Comparison of ENCODE assay signal across 23 cellular contexts in genomic region chr2:52356560-52356959, GRCh38.
A peak's percentile ranks its signal among the peaks of the same experiment; 100 is the strongest.
DNase-seq lines count a peak whose midpoint lies in the region; ATAC-seq and TF ChIP-seq lines count a peak whose summit lies in the region.
"Had no signal": no experiment of that assay in that cellular context is flagged by ENCODE, and none has a peak within 500 bp of the region (broad histone marks: within the 10 kb centered on the region; RNA-seq: fewer than 3 reads in every experiment).

No MANE protein-coding gene starts in this region.

- H3K36me3 ChIP-seq in SU-DHL-6 (ENCODE audit: low read length) (no peaks in the 10 kb centered on the region), fibroblast of lung (ENCODE audit: control insufficient read depth, insufficient read depth, low read length) (no peaks in the 10 kb centered on the region), mesodermal cell (ENCODE audit: control insufficient read depth, insufficient read depth, low read length) (no peaks in the 10 kb centered on the region), heart right ventricle (no peaks in the 10 kb centered on the region)

- WGBS in mesodermal cell (ENCODE audit: insufficient coverage in 2 of 2), 2 experiments: 80 to 83% methylated on average over 1 to 2 of the region's 2 CpGs
- 36 to 53% methylated on average over 2 of the region's 2 CpGs for WGBS in heart right ventricle, 2 donors

- H4K20me1 ChIP-seq in SU-DHL-6 (ENCODE audit: low read depth, low read length) (no peaks in the 10 kb centered on the region), fibroblast of lung (ENCODE audit: control insufficient read depth, extremely low read depth, insufficient read depth, low read length) (no peaks in the 10 kb centered on the region)

- H3K79me2 ChIP-seq in SU-DHL-6 (ENCODE audit: insufficient read depth, low read length): no peaks in the 10 kb centered on the region
- H3K79me2 ChIP-seq in fibroblast of lung (ENCODE audit: control insufficient read depth, insufficient read depth, low read length): no peaks in the 10 kb centered on the region

- no peaks in the 10 kb centered on the region for H3F3A ChIP-seq in SU-DHL-6 (ENCODE audit: insufficient read depth)

- H3K27me3 ChIP-seq in SU-DHL-6 (ENCODE audit: low read length): no peaks in the 10 kb centered on the region
- no peaks in the 10 kb centered on the region for H3K27me3 ChIP-seq in fibroblast of lung (ENCODE audit: control insufficient read depth, insufficient read depth, low read length)
- H3K27me3 ChIP-seq in heart right ventricle: no peaks in the 10 kb centered on the region

- ATAC-seq in heart right ventricle: no peak
- no peak for ATAC-seq in GM18502 (IDR thresholded peaks at IDR 0.05; ENCODE audit: poor library complexity, unreplicated experiment)
- ATAC-seq: A549; CD8-positive, alpha-beta T cell; Panc1 had no signal

- peak; percentile 9 to 29 for DNase-seq in fibroblast of lung (ENCODE audit: low read depth in 2 of 2)
- no peak for DNase-seq in kidney tubule cell (ENCODE audit: low spot score)
- no peak for DNase-seq in heart right ventricle
- no peak for DNase-seq in NCI-H748 (lab: John Stamatoyannopoulos, UW; ENCODE audit: unreplicated experiment)
- DNase-seq: Caco-2; CD8-positive, alpha-beta T cell; HCEC 1CT; Kasumi-1; NCI-H1105; NCI-H146; NCI-H1930; NCI-H2107; NCI-H446; NCI-H526; SHP77 treated with DMSO at 0.1 percent for 48 hours; SW 1271 had no signal

- peaks cover 11% of the 10 kb centered on the region; the same call in 1 of the 2 replicates for H3K9me3 ChIP-seq in SU-DHL-6 (ENCODE audit: insufficient read depth, low read length)
- H3K9me3 ChIP-seq in fibroblast of lung (ENCODE audit: control insufficient read depth, insufficient read depth, low read depth, low read length): no peaks in the 10 kb centered on the region
- peaks cover 10% of the 10 kb centered on the region for H3K9me3 ChIP-seq in mesodermal cell (ENCODE audit: control insufficient read depth, low read length)
- H3K9me3 ChIP-seq in heart right ventricle: peaks cover 0 to 6% (median 0%) of the 10 kb centered on the region in 11 donors
- H3K9me3 ChIP-seq: A549, Caco-2 had no signal

- peak overlapping the region; percentile 4 for H2AFZ ChIP-seq in SU-DHL-6 (ENCODE audit: low read depth, low read length, severe bottlenecking)
- no peak overlapping the region for H2AFZ ChIP-seq in fibroblast of lung (ENCODE audit: low read length)

- no peak overlapping the region for H3K9ac ChIP-seq in SU-DHL-6 (ENCODE audit: low read length)
- no peak overlapping the region for H3K9ac ChIP-seq in fibroblast of lung (ENCODE audit: insufficient read depth, low read length)

- H3K4me1 ChIP-seq in fibroblast of lung (ENCODE audit: control insufficient read depth, extremely low read depth, insufficient read depth, low read length): no peaks in the 10 kb centered on the region
- H3K4me1 ChIP-seq in mesodermal cell (ENCODE audit: control insufficient read depth, insufficient read depth, low read length, poor library complexity, severe bottlenecking): peaks cover 6% of the 10 kb centered on the region
- no peaks in the 10 kb centered on the region for H3K4me1 ChIP-seq in heart right ventricle
- H3K4me1 ChIP-seq: A549, Caco-2 had no signal

- H3K4me2 ChIP-seq in SU-DHL-6 (ENCODE audit: low read depth, low read length, poor library complexity, severe bottlenecking) (no peak overlapping the region), fibroblast of lung (ENCODE audit: extremely low read depth, insufficient read depth, low read length) (no peak overlapping the region)
- H3K4me2 ChIP-seq: A549 had no signal

- TF ChIP-seq CTCF in SU-DHL-6 (IDR thresholded peaks at IDR 0.05; ENCODE audit: insufficient read depth, low read length, poor library complexity, severe bottlenecking) (no peak), fibroblast of lung (conservative IDR thresholded peaks at IDR 0.05 in 1 of 2, IDR thresholded peaks at IDR 0.05 in 1 of 2; ENCODE audit: low read depth in 1 of 2, low read length in 2 of 2) (no peak), heart right ventricle (IDR thresholded peaks at IDR 0.05) (no peak)

- no peak overlapping the region for H3K4me3 ChIP-seq in SU-DHL-6 (ENCODE audit: insufficient read depth, low read length, poor library complexity, severe bottlenecking)
- H3K4me3 ChIP-seq in fibroblast of lung (replicated peaks in 1 of 4; ENCODE audit: control extremely low read depth in 1 of 4, insufficient read depth in 1 of 4, low read depth in 3 of 4, low read length in 4 of 4): no peak overlapping the region
- H3K4me3 ChIP-seq in mesodermal cell (ENCODE audit: extremely low read depth, insufficient read depth, low read length, poor library complexity, severe bottlenecking): no peak overlapping the region
- no peak overlapping the region for H3K4me3 ChIP-seq in heart right ventricle
- H3K4me3 ChIP-seq: A549 had no signal

- intact Hi-C loops in heart right ventricle (cut with DNase I): no loop called here

- H3K27ac ChIP-seq in SU-DHL-6 (ENCODE audit: low read depth, low read length) (no peak overlapping the region), fibroblast of lung (ENCODE audit: insufficient read depth, low read length) (no peak overlapping the region), mesodermal cell (ENCODE audit: low read depth, low read length, severe bottlenecking) (peak overlapping the region; percentile 63), heart right ventricle (no peak overlapping the region)
- H3K27ac ChIP-seq: A549, C4-2B, RWPE1 had no signal

- H3K9me2 ChIP-seq in SU-DHL-6 (replicated peaks; ENCODE audit: insufficient read depth, low read length): no peaks in the 10 kb centered on the region

Comparison
In these comparisons a context has a peak if more than half of its experiments do, and no peak if none do; other contexts are left out.
1. DNase-seq: peak in fibroblast of lung (2 of 2); none in kidney tubule cell (single experiment), heart right ventricle (0 of 2) and NCI-H748 (single experiment).